In the genomic region with DNA sequence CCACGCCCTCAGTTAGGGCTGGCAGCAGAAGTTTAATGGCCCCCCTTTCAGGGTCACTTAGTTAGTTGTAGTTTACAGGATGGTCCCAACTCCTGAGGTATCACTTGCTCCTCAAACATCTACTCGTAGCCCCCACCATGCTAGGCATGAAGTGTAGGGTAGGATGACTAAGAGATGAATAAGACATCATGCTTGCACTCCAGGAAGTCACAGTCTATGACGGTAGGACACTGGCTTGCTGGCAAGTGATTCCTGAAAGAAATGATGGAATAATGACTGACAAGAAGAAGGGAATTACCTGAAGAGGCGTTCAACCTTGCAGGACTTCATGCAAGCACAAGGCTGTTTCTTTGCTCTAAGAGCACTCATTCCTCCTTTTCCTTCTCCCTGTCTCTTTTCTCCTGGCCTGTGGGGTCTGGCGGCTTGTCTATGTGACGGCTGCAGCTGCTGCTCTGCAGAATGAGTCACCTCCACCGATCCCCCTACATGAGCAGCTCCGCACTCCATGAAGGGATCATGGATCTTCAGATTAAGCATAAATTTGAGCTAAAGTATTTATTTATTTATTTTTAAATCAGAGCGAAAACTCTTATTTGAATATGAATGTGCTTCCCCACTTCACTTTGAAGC, we compare ENCODE assay signal across 24 cellular contexts.
DNase-seq lines count a peak whose midpoint lies in the region; ATAC-seq and TF ChIP-seq lines count a peak whose summit lies in the region.
"Had no signal": no experiment of that assay in that cellular context is flagged by ENCODE, and none has a peak within 500 bp of the region (broad histone marks: within the 10 kb centered on the region; RNA-seq: fewer than 3 reads in every experiment).

No MANE protein-coding gene starts in this region.

- no peak overlapping the region for H2BK12ac ChIP-seq in neuronal stem cell (ENCODE audit: low read length)

- H3K36me3 ChIP-seq in PC-3 (ENCODE audit: low read depth, low read length) (no peaks in the 10 kb centered on the region), neuronal stem cell (replicated peaks in 1 of 2; ENCODE audit: control insufficient read depth in 2 of 2, insufficient read depth in 2 of 2, low read length in 2 of 2) (no peaks in the 10 kb centered on the region)
- H3K36me3 ChIP-seq: BLaER1 treated with 17β-estradiol and CSF1 and Interleukin-3, amounts not matched to agents 10 nM and 100 nM; heart left ventricle; stomach; thyroid gland had no signal

- H3K9ac ChIP-seq in PC-3 (ENCODE audit: low read length), result no peak overlapping the region
- H3K9ac ChIP-seq in neuronal stem cell (ENCODE audit: low read depth, low read length, poor library complexity), result no peak overlapping the region
- H3K9ac ChIP-seq: BLaER1 treated with 17β-estradiol and CSF1 and Interleukin-3, amounts not matched to agents 10 nM and 100 nM had no signal

- no peaks in the 10 kb centered on the region for H3K79me1 ChIP-seq in neuronal stem cell (ENCODE audit: low read depth, low read length)

- intact Hi-C loops in PC-3 (cut with micrococcal nuclease), result no loop called here
- intact Hi-C loops in sciatic nerve (cut with DNase I), result no loop called here

- no peak overlapping the region for H3K27ac ChIP-seq in PC-3 (ENCODE audit: low read length)
- H3K27ac ChIP-seq in neuronal stem cell (replicated peaks; ENCODE audit: low read length), result no peak overlapping the region
- H3K27ac ChIP-seq: BLaER1 treated with 17β-estradiol and CSF1 and Interleukin-3, amounts not matched to agents 10 nM and 100 nM; heart left ventricle; stomach; thyroid gland had no signal

- WGBS in neuronal stem cell (ENCODE audit: extremely low coverage in 2 of 2, insufficient read length in 2 of 2, insufficient replicate concordance in 1 of 2), 2 donors, result no CpG with 5 or more reads among the region's 9 CpGs

- H3K4me1 ChIP-seq in PC-3 (ENCODE audit: insufficient read depth, low read length) (0 out of 2 replicates have a peak, but pooled peaks cover 15% of the 10 kb centered on the region), neuronal stem cell (ENCODE audit: control insufficient read depth in 2 of 2, insufficient read depth in 1 of 2, low read depth in 1 of 2, low read length in 2 of 2) (peaks cover 16 to 24% of the 10 kb centered on the region in 2 donors)
- H3K4me1 ChIP-seq: BLaER1 treated with 17β-estradiol and CSF1 and Interleukin-3, amounts not matched to agents 10 nM and 100 nM; heart left ventricle; stomach had no signal

- H3K4ac ChIP-seq in neuronal stem cell (ENCODE audit: low read length), result no peak overlapping the region

- no peak overlapping the region for H2AK5ac ChIP-seq in neuronal stem cell (ENCODE audit: low read depth, low read length)

- BruUV-seq in PC-3 (replicated peaks; lab: Mats Ljungman, UMichigan), result no TSS peak

- H3K14ac ChIP-seq in neuronal stem cell (ENCODE audit: low read length), result no peak overlapping the region

- no peak overlapping the region for H3K23ac ChIP-seq in neuronal stem cell (ENCODE audit: low read depth, low read length, poor library complexity)

- no peak overlapping the region for H2BK120ac ChIP-seq in neuronal stem cell (ENCODE audit: low read depth, low read length)

- ATAC-seq in PC-3 (peak; percentile 33; the same call in 1 of the 2 replicates), sciatic nerve (no peak)
- ATAC-seq: activated T-cell treated with anti-CD3 and anti-CD28 coated beads, Interleukin-2, amount 50 U/mL, for 4 hours; heart left ventricle; Right ventricle myocardium inferior had no signal

- no peaks in the 10 kb centered on the region for H3K79me2 ChIP-seq in PC-3 (ENCODE audit: low read length)

- no peak overlapping the region for H3K4me2 ChIP-seq in PC-3 (ENCODE audit: low read length)
- H3K4me2 ChIP-seq in neuronal stem cell (ENCODE audit: insufficient read depth, low read length, poor library complexity, severe bottlenecking), result no peak overlapping the region
- H3K4me2 ChIP-seq: BLaER1 treated with 17β-estradiol and CSF1 and Interleukin-3, amounts not matched to agents 10 nM and 100 nM had no signal

- H2BK15ac ChIP-seq in neuronal stem cell (ENCODE audit: low read length), result no peak overlapping the region

- no peaks in the 10 kb centered on the region for H4K20me1 ChIP-seq in PC-3 (ENCODE audit: low read length)
- H4K20me1 ChIP-seq: BLaER1 treated with 17β-estradiol and CSF1 and Interleukin-3, amounts not matched to agents 10 nM and 100 nM had no signal

- H3K4me3 ChIP-seq in PC-3 (ENCODE audit: low read length) (no peak overlapping the region), epithelial cell of esophagus (ENCODE audit: low read length) (no peak overlapping the region), neuronal stem cell (ENCODE audit: low read length in 2 of 2) (no peak overlapping the region)
- H3K4me3 ChIP-seq: BLaER1 treated with 17β-estradiol and CSF1 and Interleukin-3, amounts not matched to agents 10 nM and 100 nM; heart left ventricle; stomach; thyroid gland had no signal

- H3K27me3 ChIP-seq in PC-3 (ENCODE audit: low read length), result no peaks in the 10 kb centered on the region
- H3K27me3 ChIP-seq in neuronal stem cell (ENCODE audit: control insufficient read depth in 3 of 3, insufficient read depth in 3 of 3, low read depth in 1 of 3, low read length in 3 of 3), result no peaks in the 10 kb centered on the region
- H3K27me3 ChIP-seq: BLaER1 treated with 17β-estradiol and CSF1 and Interleukin-3, amounts not matched to agents 10 nM and 100 nM; heart left ventricle; stomach; thyroid gland had no signal

- CTCF ChIA-PET in PC-3 (lab: Charles Lee), result interaction anchor here (0.6 kb wide), 1 partner anchor 149 kb away, joined by 5 read pairs; no protein-coding TSS in a partner anchor

- H2AFZ ChIP-seq in PC-3 (ENCODE audit: low read length), result no peak overlapping the region
- peak overlapping the region; percentile 50 for H2AFZ ChIP-seq in neuronal stem cell (ENCODE audit: low read length)

- H4K91ac ChIP-seq in neuronal stem cell (ENCODE audit: low read depth, low read length, poor library complexity), result no peak overlapping the region

- no peak overlapping the region for H4K8ac ChIP-seq in neuronal stem cell (ENCODE audit: low read depth, low read length)

- no peak overlapping the region for H3K18ac ChIP-seq in neuronal stem cell (ENCODE audit: low read length)

- no peaks in the 10 kb centered on the region for H3K9me2 ChIP-seq in PC-3 (replicated peaks; ENCODE audit: low read length)

- no peak overlapping the region for H2BK5ac ChIP-seq in neuronal stem cell (ENCODE audit: low read length)

- TF ChIP-seq CTCF in PC-3 (conservative IDR thresholded peaks at IDR 0.05; ENCODE audit: low read depth, low read length), result no peak
- TF ChIP-seq CTCF in epithelial cell of esophagus (IDR thresholded peaks at IDR 0.05; ENCODE audit: insufficient read depth, low read depth, low read length, missing control alignments), result no peak

- H3K9me3 ChIP-seq in PC-3 (ENCODE audit: low read length) (no peaks in the 10 kb centered on the region), neuronal stem cell (replicated peaks in 1 of 2; ENCODE audit: control insufficient read depth in 2 of 2, insufficient read depth in 1 of 2, low read depth in 1 of 2, low read length in 2 of 2) (no peaks in the 10 kb centered on the region)
- H3K9me3 ChIP-seq: BLaER1 treated with 17β-estradiol and CSF1 and Interleukin-3, amounts not matched to agents 10 nM and 100 nM; heart left ventricle; stomach; thyroid gland had no signal

- H3F3A ChIP-seq in PC-3 (ENCODE audit: low read length, unreplicated experiment), result no peaks in the 10 kb centered on the region

- POLR2A ChIA-PET in PC-3 (lab: Charles Lee; ENCODE audit: unreplicated experiment), result no interaction called here

- DNase-seq in Daoy (ENCODE audit: low read depth) (peak; percentile 23), PC-3 (peak; percentile 44), epithelial cell of esophagus (ENCODE audit: low read depth) (peak; percentile 51), neuronal stem cell (ENCODE audit: low spot score) (no peak), foreskin melanocyte (no peak), MV-4-11 (lab: John Stamatoyannopoulos, UW) (no peak), sciatic nerve (ENCODE audit: low spot score) (no peak)
- DNase-seq in activated T-cell treated with anti-CD3 and anti-CD28 coated beads, Interleukin-2, amount 50 U/mL, for 48 hours, result no peak
- DNase-seq: activated CD4-positive, alpha-beta T cell treated with anti-CD3 and anti-CD28 coated beads, Interleukin-2, amount 10 ng/mL, durations not matched to agents 24 days and 14 days; activated naive CD4-positive, alpha-beta T cell treated with anti-CD3 and anti-CD28 coated beads for 36 hours; activated T-cell treated with anti-CD3 and anti-CD28 coated beads, Interleukin-2, amount 50 U/mL, for 4 hours; GF-D8; heart left ventricle; mesendoderm; NCI-H1105 treated with DMSO at 0.1 percent for 48 hours; NCI-H1930; NCI-H748 treated with DMSO at 0.1 percent for 48 hours; occipital lobe; stimulated activated CD8-positive, alpha-beta memory T cell treated with anti-CD3 and anti-CD28 coated beads, Interleukin-4, amount 100 ng/mL, for 48 hours; stomach; T1000; thyroid gland had no signal

Comparison
In these comparisons a context has a peak if more than half of its experiments do, and no peak if none do; other contexts are left out.
1. DNase-seq: peak in Daoy (single experiment), PC-3 (single experiment) and epithelial cell of esophagus (single experiment); none in neuronal stem cell (single experiment), foreskin melanocyte (single experiment), MV-4-11 (single experiment), sciatic nerve (single experiment) and activated T-cell treated with anti-CD3 and anti-CD28 coated beads, Interleukin-2, amount 50 U/mL, for 48 hours (0 of 2).